In the genomic region with DNA sequence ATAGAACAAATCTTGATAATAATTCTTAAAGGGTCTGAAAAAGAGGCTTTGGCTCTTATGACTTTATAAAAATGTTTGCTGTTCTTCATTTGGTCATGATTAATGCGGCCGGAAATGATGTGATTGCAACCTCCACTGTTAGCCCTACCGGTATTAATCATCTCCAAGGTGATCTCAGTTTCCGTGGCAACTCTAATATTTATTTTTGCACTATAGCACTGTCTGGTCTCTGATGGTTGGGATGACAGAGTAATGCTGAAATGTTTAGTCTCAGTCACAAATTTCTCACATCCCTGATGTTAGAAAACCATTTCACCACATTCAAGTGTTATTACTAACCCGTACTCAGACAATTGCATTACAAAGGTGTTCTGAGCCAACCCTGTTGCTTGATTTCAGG, we compare ENCODE assay signal across 13 cellular contexts.
DNase-seq lines count a peak whose midpoint lies in the region; ATAC-seq and TF ChIP-seq lines count a peak whose summit lies in the region.
"Had no signal": no experiment of that assay in that cellular context is flagged by ENCODE, and none has a peak within 500 bp of the region (broad histone marks: within the 10 kb centered on the region; RNA-seq: fewer than 3 reads in every experiment).

No MANE protein-coding gene starts in this region.

- H4K20me1 ChIP-seq in IMR-90 (ENCODE audit: insufficient read depth, low read length) = no peaks in the 10 kb centered on the region

- no peak overlapping the region for H4K5ac ChIP-seq in IMR-90 (ENCODE audit: low read depth, low read length)

- H3K4me3 ChIP-seq in IMR-90 (ENCODE audit: insufficient read depth, low read depth, low read length) (no peak overlapping the region), brain microvascular endothelial cell (ENCODE audit: low read depth, low read length) (no peak overlapping the region)
- H3K4me3 ChIP-seq in naive thymus-derived CD4-positive, alpha-beta T cell (ENCODE audit: low read length) = no peak overlapping the region
- H3K4me3 ChIP-seq: spleen had no signal

- no peaks in the 10 kb centered on the region for H3K9me3 ChIP-seq in IMR-90 (ENCODE audit: control insufficient read depth, insufficient read depth, low read length)
- H3K9me3 ChIP-seq in naive thymus-derived CD4-positive, alpha-beta T cell (ENCODE audit: control insufficient read depth in 2 of 3, low read length in 3 of 3) = no peaks in the 10 kb centered on the region
- H3K9me3 ChIP-seq: spleen had no signal

- no TSS peak for BruUV-seq in IMR-90 (replicated peaks; lab: Mats Ljungman, UMichigan)

- H4K91ac ChIP-seq in IMR-90 (ENCODE audit: insufficient read depth, low read depth, low read length) = no peak overlapping the region

- H3K27ac ChIP-seq in IMR-90 (ENCODE audit: insufficient read depth, low read length) (no peak overlapping the region), brain microvascular endothelial cell (peak overlapping the region; percentile 71)
- no peak overlapping the region for H3K27ac ChIP-seq in naive thymus-derived CD4-positive, alpha-beta T cell (ENCODE audit: low read depth, low read length)
- H3K27ac ChIP-seq: spleen had no signal

- TF ChIP-seq POLR2A in IMR-90 (IDR thresholded peaks at IDR 0.05; ENCODE audit: low read depth, low read length) = no peak

- no peak overlapping the region for H3K56ac ChIP-seq in IMR-90 (ENCODE audit: extremely low read depth, insufficient read depth, low read length)

- peak; percentile 55 for ATAC-seq in activated CD4-positive, alpha-beta T cell treated with anti-CD3 and anti-CD28 coated beads for 36 hours
- ATAC-seq in IMR-90 (ENCODE audit: low read depth) = peak; percentile 32; the same call in 1 of the 2 replicates
- ATAC-seq in naive thymus-derived CD4-positive, alpha-beta T cell = peak; percentile 76
- ATAC-seq in GM18502 (IDR thresholded peaks at IDR 0.05; ENCODE audit: poor library complexity, unreplicated experiment) = no peak
- no peak for ATAC-seq in GM21619 (IDR thresholded peaks at IDR 0.05; ENCODE audit: unreplicated experiment)

- H2AK5ac ChIP-seq in IMR-90 (ENCODE audit: low read depth, low read length) = no peak overlapping the region

- DNase-seq in activated CD4-positive, alpha-beta T cell treated with anti-CD3 and anti-CD28 coated beads for 36 hours = no peak
- DNase-seq in activated CD4-positive, alpha-beta T cell treated with anti-CD3 and anti-CD28 coated beads for 1 hour = no peak
- DNase-seq in IMR-90 = peak; percentile 80
- DNase-seq in brain microvascular endothelial cell = peak; percentile 90
- no peak for DNase-seq in naive thymus-derived CD4-positive, alpha-beta T cell
- no peak for DNase-seq in NCI-H2196 (lab: John Stamatoyannopoulos, UW; ENCODE audit: unreplicated experiment)
- DNase-seq: activated CD8-positive, alpha-beta memory T cell treated with anti-CD3 and anti-CD28 coated beads, Interleukin-2, amount 50 U/mL, for 48 hours; activated naive CD8-positive, alpha-beta T cell treated with anti-CD3 and anti-CD28 coated beads, Interleukin-2, amount 10 ng/mL, durations not matched to agents 7 days and 5 days; NCI-H1930; SIG-M5; spleen had no signal

- intact Hi-C loops in activated CD4-positive, alpha-beta T cell treated with anti-CD3 and anti-CD28 coated beads for 36 hours (cut with DNase I, micrococcal nuclease) = no loop called here
- intact Hi-C loops in IMR-90 (cut with micrococcal nuclease) = no loop called here
- intact Hi-C loops in naive thymus-derived CD4-positive, alpha-beta T cell (cut with micrococcal nuclease) = no loop called here

- no peak overlapping the region for H2AFZ ChIP-seq in IMR-90 (replicated peaks; ENCODE audit: low read length, poor library complexity)

- in situ Hi-C loops in IMR-90 (cut with MboI; ENCODE audit: low sequenced_read_pairs) = no loop called here
- in situ Hi-C loops in brain microvascular endothelial cell (cut with HindIII; ENCODE audit: low pct_ligation_motif_present, low sequenced_read_pairs) = no loop called here

- no peak overlapping the region for H2BK20ac ChIP-seq in IMR-90 (ENCODE audit: low read depth, low read length)

- TF ChIP-seq RAD21 in IMR-90 (IDR thresholded peaks at IDR 0.05; ENCODE audit: low read length) = peak; percentile 17; the same call in 1 of the 2 replicates

- peak overlapping the region; percentile 27; the same call in 1 of the 2 replicates for H3K4me2 ChIP-seq in IMR-90 (ENCODE audit: low read depth, low read length)

- CTCF ChIA-PET in activated CD4-positive, alpha-beta T cell treated with anti-CD3 and anti-CD28 coated beads for 36 hours (lab: Charles Lee) = interaction anchor here (0.6 kb wide), 1 partner anchor 99 kb away, joined by 3 read pairs; no protein-coding TSS in a partner anchor
- CTCF ChIA-PET in IMR-90 (lab: Yijun Ruan, JAX) = interaction anchor here (1.1 kb wide), 1 partner anchor 13 kb away, joined by 3 read pairs; no protein-coding TSS in a partner anchor
- CTCF ChIA-PET in naive thymus-derived CD4-positive, alpha-beta T cell (lab: Charles Lee) = no interaction called here

- H3K23ac ChIP-seq in IMR-90 (ENCODE audit: low read depth, low read length) = no peak overlapping the region

- H3K79me1 ChIP-seq in IMR-90 (ENCODE audit: low read depth in 1 of 2, low read length in 2 of 2) = no peaks in the 10 kb centered on the region

- H3K36me3 Mint-ChIP-seq in activated CD4-positive, alpha-beta T cell treated with anti-CD3 and anti-CD28 coated beads for 36 hours (ENCODE audit: low read depth) = no peaks in the 10 kb centered on the region
- H3K36me3 Mint-ChIP-seq in naive thymus-derived CD4-positive, alpha-beta T cell = peaks cover 0 to 3% (median 0%) of the 10 kb centered on the region in 5 donors

- H3K4me1 ChIP-seq in IMR-90 (ENCODE audit: control insufficient read depth, insufficient read depth, low read length) = no peaks in the 10 kb centered on the region
- H3K4me1 ChIP-seq in naive thymus-derived CD4-positive, alpha-beta T cell (ENCODE audit: control insufficient read depth in 2 of 2, insufficient read depth in 2 of 2, low read length in 2 of 2) = peaks cover 0 to 5% of the 10 kb centered on the region in 2 donors
- H3K4me1 ChIP-seq: spleen had no signal

- no peaks in the 10 kb centered on the region for H3K27me3 ChIP-seq in IMR-90 (ENCODE audit: control insufficient read depth, insufficient read depth, low read length)
- no peaks in the 10 kb centered on the region for H3K27me3 ChIP-seq in brain microvascular endothelial cell (replicated peaks)
- H3K27me3 ChIP-seq in naive thymus-derived CD4-positive, alpha-beta T cell (ENCODE audit: control insufficient read depth in 2 of 2, insufficient read depth in 2 of 2, low read length in 2 of 2) = no peaks in the 10 kb centered on the region
- H3K27me3 ChIP-seq: spleen had no signal

- H4K8ac ChIP-seq in IMR-90 (ENCODE audit: low read depth in 2 of 2, low read length in 2 of 2) = no peak overlapping the region

- no peaks in the 10 kb centered on the region for H3K4me1 Mint-ChIP-seq in activated CD4-positive, alpha-beta T cell treated with anti-CD3 and anti-CD28 coated beads for 36 hours
- H3K4me1 Mint-ChIP-seq in naive thymus-derived CD4-positive, alpha-beta T cell = peaks cover 3 to 9% (median 7%) of the 10 kb centered on the region in 7 donors
- H3K4me1 Mint-ChIP-seq: activated naive CD8-positive, alpha-beta T cell treated with anti-CD3 and anti-CD28 coated beads, Interleukin-2, amount 10 ng/mL, durations not matched to agents 7 days and 5 days had no signal

- no peak overlapping the region for H3K4me3 Mint-ChIP-seq in activated CD4-positive, alpha-beta T cell treated with anti-CD3 and anti-CD28 coated beads for 36 hours
- no peak overlapping the region for H3K4me3 Mint-ChIP-seq in naive thymus-derived CD4-positive, alpha-beta T cell
- H3K4me3 Mint-ChIP-seq: activated naive CD8-positive, alpha-beta T cell treated with anti-CD3 and anti-CD28 coated beads, Interleukin-2, amount 10 ng/mL, durations not matched to agents 7 days and 5 days had no signal

- H3K4ac ChIP-seq in IMR-90 (ENCODE audit: low read depth, low read length) = no peak overlapping the region

- H3K14ac ChIP-seq in IMR-90 (replicated peaks; ENCODE audit: low read depth, low read length) = no peak overlapping the region

- H3K9me3 Mint-ChIP-seq in activated CD4-positive, alpha-beta T cell treated with anti-CD3 and anti-CD28 coated beads for 36 hours (ENCODE audit: low read depth) = no peaks in the 10 kb centered on the region
- H3K9me3 Mint-ChIP-seq in naive thymus-derived CD4-positive, alpha-beta T cell = peaks cover 0 to 3% (median 0%) of the 10 kb centered on the region in 11 donors

- H2BK120ac ChIP-seq in IMR-90 (ENCODE audit: low read depth, low read length) = no peak overlapping the region

- H3K27ac Mint-ChIP-seq in activated CD4-positive, alpha-beta T cell treated with anti-CD3 and anti-CD28 coated beads for 36 hours = no peak overlapping the region
- no peak overlapping the region for H3K27ac Mint-ChIP-seq in naive thymus-derived CD4-positive, alpha-beta T cell
- H3K27ac Mint-ChIP-seq: activated naive CD8-positive, alpha-beta T cell treated with anti-CD3 and anti-CD28 coated beads, Interleukin-2, amount 10 ng/mL, durations not matched to agents 7 days and 5 days had no signal

- TF ChIP-seq CTCF in IMR-90 (conservative IDR thresholded peaks at IDR 0.05; ENCODE audit: low read depth, low read length) (no peak), brain microvascular endothelial cell (IDR thresholded peaks at IDR 0.05; ENCODE audit: low read depth, low read length, missing control alignments) (no peak)

- WGBS in IMR-90 (ENCODE audit: extremely low coverage in 2 of 2, insufficient read length in 1 of 2), 2 experiments = no CpG with 5 or more reads among the region's 5 CpGs

- POLR2A ChIA-PET in activated CD4-positive, alpha-beta T cell treated with anti-CD3 and anti-CD28 coated beads for 36 hours (lab: Charles Lee) = no interaction called here
- POLR2A ChIA-PET in IMR-90 (lab: Charles Lee; ENCODE audit: unreplicated experiment) = no interaction called here
- POLR2A ChIA-PET in naive thymus-derived CD4-positive, alpha-beta T cell (lab: Charles Lee) = no interaction called here

- dilution Hi-C loops in IMR-90 (cut with HindIII; ENCODE audit: low sequenced_read_pairs, unreplicated experiment) = no loop called here

- H2BK15ac ChIP-seq in IMR-90 (ENCODE audit: low read depth, low read length) = no peak overlapping the region

- no peaks in the 10 kb centered on the region for H3K36me3 ChIP-seq in IMR-90 (ENCODE audit: control insufficient read depth, insufficient read depth, low read length)
- no peaks in the 10 kb centered on the region for H3K36me3 ChIP-seq in brain microvascular endothelial cell (replicated peaks)
- H3K36me3 ChIP-seq in naive thymus-derived CD4-positive, alpha-beta T cell (ENCODE audit: control insufficient read depth in 2 of 3, insufficient read depth in 3 of 3, low read length in 3 of 3) = no peaks in the 10 kb centered on the region
- H3K36me3 ChIP-seq: spleen had no signal

- H3K27me3 Mint-ChIP-seq in activated CD4-positive, alpha-beta T cell treated with anti-CD3 and anti-CD28 coated beads for 36 hours = no peaks in the 10 kb centered on the region
- peaks cover 0 to 7% (median 0%) of the 10 kb centered on the region in 5 donors for H3K27me3 Mint-ChIP-seq in naive thymus-derived CD4-positive, alpha-beta T cell
- H3K27me3 Mint-ChIP-seq: activated naive CD8-positive, alpha-beta T cell treated with anti-CD3 and anti-CD28 coated beads, Interleukin-2, amount 10 ng/mL, durations not matched to agents 7 days and 5 days had no signal

- no peak overlapping the region for H2BK5ac ChIP-seq in IMR-90 (ENCODE audit: low read depth, low read length, poor library complexity, severe bottlenecking)

- no peaks in the 10 kb centered on the region for H3K9me1 ChIP-seq in IMR-90 (ENCODE audit: insufficient read depth, low read length)

- H2AK9ac ChIP-seq in IMR-90 (replicated peaks; ENCODE audit: low read depth, low read length, poor library complexity) = no peak overlapping the region

- no peak overlapping the region for H3K18ac ChIP-seq in IMR-90 (ENCODE audit: low read depth, low read length)

- H3K9ac ChIP-seq in IMR-90 (ENCODE audit: low read depth, low read length) = no peak overlapping the region

Comparison
In these comparisons a context has a peak if more than half of its experiments do, and no peak if none do; other contexts are left out.
1. ATAC-seq: peak in activated CD4-positive, alpha-beta T cell treated with anti-CD3 and anti-CD28 coated beads for 36 hours (single experiment), IMR-90 (single experiment) and naive thymus-derived CD4-positive, alpha-beta T cell (single experiment); none in GM18502 (single experiment) and GM21619 (single experiment).
2. DNase-seq: peak in IMR-90 (single experiment) and brain microvascular endothelial cell (single experiment); none in activated CD4-positive, alpha-beta T cell treated with anti-CD3 and anti-CD28 coated beads for 36 hours (single experiment), activated CD4-positive, alpha-beta T cell treated with anti-CD3 and anti-CD28 coated beads for 1 hour (single experiment), naive thymus-derived CD4-positive, alpha-beta T cell (0 of 9) and NCI-H2196 (single experiment).